Comparison of ENCODE assay signal across 17 cellular contexts in genomic region chrX:119240356-119240755, GRCh38. TPM values are rescaled to one million over a fixed set of nuclear protein-coding genes. Genes with fewer than 3 reads are reported as not detected.
DNase-seq lines count a peak whose midpoint lies in the region; TF ChIP-seq lines count a peak whose summit lies in the region.
"Had no signal": no experiment of that assay in that cellular context is flagged by ENCODE, and none has a peak within 500 bp of the region (broad histone marks: within the 10 kb centered on the region; RNA-seq: fewer than 3 reads in every experiment).

No MANE protein-coding gene starts in this region.

- intact Hi-C loops in cardiac septum (cut with DNase I) = no loop called here

- H3K36me3 Mint-ChIP-seq in chondrocyte (ENCODE audit: low read depth) = peaks cover 9% of the 10 kb centered on the region
- H3K36me3 Mint-ChIP-seq in nephron (ENCODE audit: low read depth) = peaks cover 53% of the 10 kb centered on the region

- H3K27me3 ChIP-seq in Loucy (ENCODE audit: insufficient read depth, low read length, poor library complexity, severe bottlenecking) = no peaks in the 10 kb centered on the region
- H3K27me3 ChIP-seq: foreskin keratinocyte had no signal

- no peak overlapping the region for H3K9ac ChIP-seq in Loucy (ENCODE audit: low read depth, low read length, poor library complexity, severe bottlenecking)

- no peak overlapping the region for H2AFZ ChIP-seq in Loucy (ENCODE audit: low read length)

- H3K36me3 ChIP-seq in Loucy (ENCODE audit: insufficient read depth, low read length) = peaks cover 14% of the 10 kb centered on the region; the same call in 1 of the 2 replicates

- H3K4me3 ChIP-seq in AG09309 (ENCODE audit: control insufficient read depth, low read depth, low read length) (no peak overlapping the region), Loucy (ENCODE audit: low read length, poor library complexity, severe bottlenecking) (peak overlapping the region; percentile 93)

- peaks cover 35% of the 10 kb centered on the region for H3K4me1 ChIP-seq in Loucy (ENCODE audit: insufficient read depth, low read length, poor library complexity, severe bottlenecking)

- H3K9me3 ChIP-seq in Loucy (ENCODE audit: insufficient read depth, low read depth, low read length) = no peaks in the 10 kb centered on the region

- H3K4me1 Mint-ChIP-seq in chondrocyte (ENCODE audit: low read depth) (peaks cover 42% of the 10 kb centered on the region), nephron (peaks cover 25% of the 10 kb centered on the region)

- TF ChIP-seq CTCF in AG09309 (IDR thresholded peaks at IDR 0.05; ENCODE audit: control insufficient read depth, insufficient read depth, low read depth, low read length, missing control alignments) (no peak), Loucy (conservative IDR thresholded peaks at IDR 0.05; ENCODE audit: low read length) (no peak), chondrocyte (IDR thresholded peaks at IDR 0.05) (no peak), nephron (IDR thresholded peaks at IDR 0.05; ENCODE audit: unreplicated experiment in 3 of 3) (no peak)

- H3K27ac Mint-ChIP-seq in chondrocyte (ENCODE audit: unreplicated experiment) (peak overlapping the region; percentile 62), nephron (peak overlapping the region; percentile 33 to 65 (median 47))
- H3K27ac Mint-ChIP-seq: CD14-positive monocyte had no signal

- H4K20me1 ChIP-seq in Loucy (ENCODE audit: insufficient read depth, low read length, poor library complexity, severe bottlenecking) = peaks cover 44% of the 10 kb centered on the region

- peaks cover 61% of the 10 kb centered on the region for H3K79me2 ChIP-seq in Loucy (ENCODE audit: insufficient read depth, low read length)

- no peaks in the 10 kb centered on the region for H3K9me2 ChIP-seq in Loucy (replicated peaks; ENCODE audit: low read depth, low read length)

- H3K4me2 ChIP-seq in Loucy (ENCODE audit: low read depth, low read length, poor library complexity, severe bottlenecking) = peak overlapping the region; percentile 85

- H3K4me3 Mint-ChIP-seq in chondrocyte (ENCODE audit: unreplicated experiment) (no peak overlapping the region), nephron (peak overlapping the region; percentile 68 to 94 (median 76))
- H3K4me3 Mint-ChIP-seq: CD14-positive monocyte had no signal

- DNase-seq in AG09309 (ENCODE audit: low read depth) = peak; percentile 80
- no peak for DNase-seq in chondrocyte (ENCODE audit: low spot score)
- no peak for DNase-seq in superior temporal gyrus (ENCODE audit: extremely low spot score)
- DNase-seq in NCI-H345 (lab: John Stamatoyannopoulos, UW) = no peak
- no peak for DNase-seq in activated naive CD4-positive, alpha-beta T cell treated with Interleukin-2 at 50 U/mL for 16 hours
- DNase-seq in cardiac septum (ENCODE audit: low spot score) = no peak
- DNase-seq: caudate nucleus; foreskin keratinocyte; kidney glomerular epithelial cell; NCI-H1436; NCI-H748 treated with DMSO at 0.1 percent for 48 hours; SIG-M5; stimulated activated CD4-positive, alpha-beta T cell treated with anti-CD3 and anti-CD28 coated beads, Interleukin-15, amount 100 ng/mL, for 24 hours; stimulated activated CD8-positive, alpha-beta memory T cell treated with anti-CD3 and anti-CD28 coated beads, Interleukin-4, amount 100 ng/mL, for 48 hours had no signal

- no peaks in the 10 kb centered on the region for H3K9me3 Mint-ChIP-seq in chondrocyte (ENCODE audit: low read depth)
- H3K9me3 Mint-ChIP-seq in nephron = no peaks in the 10 kb centered on the region

- H3K27me3 Mint-ChIP-seq in chondrocyte (ENCODE audit: low read depth) (no peaks in the 10 kb centered on the region), nephron (ENCODE audit: low read depth) (no peaks in the 10 kb centered on the region)

- no peaks in the 10 kb centered on the region for H3F3A ChIP-seq in Loucy (ENCODE audit: low read depth)

RNA-seq across cellular contexts. Expression of gene PGRMC1, which starts 4.3 kb away (rescaled TPM):
- total RNA-seq in chondrocyte (57.6 to 71.9 TPM (median 59.9 TPM) in 3 replicates), cardiac septum (16.5 TPM)
